ENCODE assay signal across 6 cellular contexts in the genomic region with DNA sequence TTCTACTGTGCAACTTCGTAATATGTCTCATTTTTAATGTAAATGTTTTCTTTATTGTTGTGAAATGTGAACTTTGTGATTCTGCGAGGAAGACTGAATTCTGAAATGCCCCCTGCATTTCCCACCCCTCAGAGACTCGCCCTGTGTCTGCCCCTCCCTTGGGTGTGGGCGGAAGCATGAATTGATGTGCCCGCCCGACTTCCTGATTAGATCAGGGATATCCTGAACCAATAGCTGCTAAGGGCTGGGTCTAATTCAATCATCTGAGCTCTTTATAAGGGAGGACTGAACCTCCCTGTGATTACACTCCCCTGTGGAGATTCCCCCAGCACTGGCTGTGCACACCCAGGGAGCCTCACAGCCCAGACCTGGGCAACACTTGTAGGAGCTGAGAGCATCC. TPM values are rescaled to one million over a fixed set of nuclear protein-coding genes. Genes with fewer than 3 reads are reported as not detected.
"Had no signal": no experiment of that assay in that cellular context is flagged by ENCODE, and none has a peak within 500 bp of the region (broad histone marks: within the 10 kb centered on the region; RNA-seq: fewer than 3 reads in every experiment).

TAF11L11 (plus strand) TSS at position 304 of the 400 bp plus-strand sequence.

RNA-seq across cellular contexts. Expression of gene TAF11L11, which starts in this region (rescaled TPM):
- total RNA-seq: GM23248, H4, H7, HT-29, IMR-90, K562 had no signal
